In genomic region chr3:71450985-71451560, GRCh38 we compare ENCODE assay signal across 14 cellular contexts.
A peak's percentile ranks its signal among the peaks of the same experiment; 100 is the strongest.
DNase-seq lines count a peak whose midpoint lies in the region; ATAC-seq and TF ChIP-seq lines count a peak whose summit lies in the region.
"Had no signal": no experiment of that assay in that cellular context is flagged by ENCODE, and none has a peak within 500 bp of the region (broad histone marks: within the 10 kb centered on the region; RNA-seq: fewer than 3 reads in every experiment).

No MANE protein-coding gene starts in this region.

- H3K27me3 ChIP-seq in CD4-positive, alpha-beta T cell (ENCODE audit: control insufficient read depth, insufficient read depth, low read length): no peaks in the 10 kb centered on the region
- no peaks in the 10 kb centered on the region for H3K27me3 ChIP-seq in naive thymus-derived CD4-positive, alpha-beta T cell (ENCODE audit: control insufficient read depth in 2 of 2, insufficient read depth in 2 of 2, low read length in 2 of 2)
- H3K27me3 ChIP-seq in mammary epithelial cell (ENCODE audit: insufficient read depth, low read length): no peaks in the 10 kb centered on the region
- H3K27me3 ChIP-seq: heart left ventricle, thyroid gland had no signal

- H3K4me1 Mint-ChIP-seq in CD4-positive, alpha-beta T cell (ENCODE audit: low read depth): peaks cover 100% of the 10 kb centered on the region
- H3K4me1 Mint-ChIP-seq in activated T-helper 17 cell treated with anti-CD3 and anti-CD28 coated beads, Interleukin-2, amount 50 U/mL, for 72 hours: peaks cover 75% of the 10 kb centered on the region
- peaks cover 68 to 100% (median 97%) of the 10 kb centered on the region in 7 donors for H3K4me1 Mint-ChIP-seq in naive thymus-derived CD4-positive, alpha-beta T cell

- no peak for TF ChIP-seq CTCF in CD4-positive, alpha-beta T cell (IDR thresholded peaks at IDR 0.05)
- TF ChIP-seq CTCF in HEK293 (tag by site-specific recombination; IDR thresholded peaks at IDR 0.05) (no peak), mammary epithelial cell (conservative IDR thresholded peaks at IDR 0.05 in 1 of 2, IDR thresholded peaks at IDR 0.05 in 1 of 2; ENCODE audit: extremely low read depth in 1 of 2, insufficient read depth in 1 of 2, low read depth in 1 of 2, low read length in 2 of 2) (no peak)

- intact Hi-C loops in CD4-positive, alpha-beta T cell (cut with DNase I, micrococcal nuclease): loop anchor here (5.0 kb wide), 2 partner anchors 34 to 46 kb away; no protein-coding TSS in a partner anchor
- intact Hi-C loops in naive thymus-derived CD4-positive, alpha-beta T cell (cut with micrococcal nuclease): loop anchor here in 1 of 2 donors (1.0 kb wide), 1 partner anchor 8 kb away; no protein-coding TSS in a partner anchor
- intact Hi-C loops in mammary epithelial cell (cut with micrococcal nuclease): no loop called here

- dilution Hi-C loops in mammary epithelial cell (cut with HindIII; ENCODE audit: low sequenced_read_pairs): no loop called here

- no peaks in the 10 kb centered on the region for H4K20me1 ChIP-seq in mammary epithelial cell (ENCODE audit: insufficient read depth, low read length)

- H3K27ac ChIP-seq in CD4-positive, alpha-beta T cell (ENCODE audit: low read depth, low read length): peak overlapping the region; percentile 78
- no peak overlapping the region for H3K27ac ChIP-seq in HEK293 (ENCODE audit: extremely low read depth, low read depth, low read length)
- H3K27ac ChIP-seq in naive thymus-derived CD4-positive, alpha-beta T cell (ENCODE audit: low read depth, low read length): peak overlapping the region; percentile 90
- H3K27ac ChIP-seq in mammary epithelial cell (ENCODE audit: insufficient read depth, low read depth, low read length): no peak overlapping the region
- H3K27ac ChIP-seq: heart left ventricle, thyroid gland had no signal

- no peak overlapping the region for H3K4me2 ChIP-seq in mammary epithelial cell (ENCODE audit: insufficient read depth, low read depth, low read length)

- no peak overlapping the region for H3K9ac ChIP-seq in mammary epithelial cell (ENCODE audit: insufficient read depth, low read length)

- H3K36me3 ChIP-seq in HEK293 (ENCODE audit: control insufficient read depth in 2 of 2, insufficient read depth in 1 of 2, low read length in 2 of 2): no peaks in the 10 kb centered on the region
- H3K36me3 ChIP-seq in naive thymus-derived CD4-positive, alpha-beta T cell (ENCODE audit: control insufficient read depth in 2 of 3, insufficient read depth in 3 of 3, low read length in 3 of 3): no peaks in the 10 kb centered on the region
- no peaks in the 10 kb centered on the region for H3K36me3 ChIP-seq in mammary epithelial cell (ENCODE audit: insufficient read depth, low read length)
- H3K36me3 ChIP-seq: heart left ventricle, thyroid gland had no signal

- no peak for DNase-seq in CD4-positive, alpha-beta T cell
- peak in 6 of 9 donors; percentile 39 to 69 (median 64) for DNase-seq in naive thymus-derived CD4-positive, alpha-beta T cell
- no peak for DNase-seq in mammary epithelial cell
- no peak for DNase-seq in activated CD4-positive, CD25-positive, alpha-beta regulatory T cell (lab: John Stamatoyannopoulos, UW)
- DNase-seq: Calu3, heart left ventricle, left cardiac atrium, NCI-H1092, thyroid gland had no signal

- no peak overlapping the region for H2AFZ ChIP-seq in mammary epithelial cell (ENCODE audit: low read depth, low read length)

- H3K4me1 ChIP-seq in HEK293 (ENCODE audit: control insufficient read depth, insufficient read depth, low read length) (no peaks in the 10 kb centered on the region), mammary epithelial cell (ENCODE audit: insufficient read depth, low read length) (peaks cover 23% of the 10 kb centered on the region)
- H3K4me1 ChIP-seq in naive thymus-derived CD4-positive, alpha-beta T cell (ENCODE audit: control insufficient read depth in 2 of 2, insufficient read depth in 2 of 2, low read length in 2 of 2): peaks cover 89 to 100% of the 10 kb centered on the region in 2 donors

- 62% methylated on average over 5 of the region's 5 CpGs for WGBS in mammary epithelial cell (ENCODE audit: low coverage, missing lambda C conversion rate)

- H3K36me3 Mint-ChIP-seq in CD4-positive, alpha-beta T cell (ENCODE audit: low read depth): peaks cover 4% of the 10 kb centered on the region
- no peaks in the 10 kb centered on the region for H3K36me3 Mint-ChIP-seq in activated T-helper 17 cell treated with anti-CD3 and anti-CD28 coated beads, Interleukin-2, amount 50 U/mL, for 72 hours (ENCODE audit: low read depth)
- peaks cover 0 to 23% (median 3%) of the 10 kb centered on the region in 5 donors for H3K36me3 Mint-ChIP-seq in naive thymus-derived CD4-positive, alpha-beta T cell

- no peaks in the 10 kb centered on the region for H3K9me3 ChIP-seq in CD4-positive, alpha-beta T cell (ENCODE audit: control insufficient read depth, low read length)
- H3K9me3 ChIP-seq in HEK293 (ENCODE audit: control insufficient read depth, insufficient read depth, low read depth, low read length): no peaks in the 10 kb centered on the region
- no peaks in the 10 kb centered on the region for H3K9me3 ChIP-seq in naive thymus-derived CD4-positive, alpha-beta T cell (ENCODE audit: control insufficient read depth in 2 of 3, low read length in 3 of 3)
- no peaks in the 10 kb centered on the region for H3K9me3 ChIP-seq in mammary epithelial cell (replicated peaks; ENCODE audit: insufficient read depth, low read length)
- H3K9me3 ChIP-seq: heart left ventricle, thyroid gland had no signal

- ATAC-seq in CD4-positive, alpha-beta T cell (ENCODE audit: poor library complexity): peak; percentile 28
- no peak for ATAC-seq in activated T-helper 17 cell treated with anti-CD3 and anti-CD28 coated beads, Interleukin-2, amount 50 U/mL, for 72 hours (replicated peaks)
- peak; percentile 56 for ATAC-seq in naive thymus-derived CD4-positive, alpha-beta T cell
- ATAC-seq in HG02970 (IDR thresholded peaks at IDR 0.05; ENCODE audit: low FRiP score, unreplicated experiment): no peak
- ATAC-seq: HCT116, left cardiac atrium had no signal

- H3K4me3 Mint-ChIP-seq in CD4-positive, alpha-beta T cell: peak overlapping the region; percentile 65
- H3K4me3 Mint-ChIP-seq in activated T-helper 17 cell treated with anti-CD3 and anti-CD28 coated beads, Interleukin-2, amount 50 U/mL, for 72 hours: peak overlapping the region; percentile 80
- peak overlapping the region; percentile 61 to 85 (median 76) for H3K4me3 Mint-ChIP-seq in naive thymus-derived CD4-positive, alpha-beta T cell

- H3K9me3 Mint-ChIP-seq in CD4-positive, alpha-beta T cell: no peaks in the 10 kb centered on the region
- H3K9me3 Mint-ChIP-seq in activated T-helper 17 cell treated with anti-CD3 and anti-CD28 coated beads, Interleukin-2, amount 50 U/mL, for 72 hours: no peaks in the 10 kb centered on the region
- peaks cover 0 to 2% (median 0%) of the 10 kb centered on the region in 11 donors for H3K9me3 Mint-ChIP-seq in naive thymus-derived CD4-positive, alpha-beta T cell

- peak overlapping the region; percentile 94 for H3K27ac Mint-ChIP-seq in CD4-positive, alpha-beta T cell
- H3K27ac Mint-ChIP-seq in activated T-helper 17 cell treated with anti-CD3 and anti-CD28 coated beads, Interleukin-2, amount 50 U/mL, for 72 hours: peak overlapping the region; percentile 76
- peak overlapping the region; percentile 84 to 99 (median 97) for H3K27ac Mint-ChIP-seq in naive thymus-derived CD4-positive, alpha-beta T cell

- H3K4me3 ChIP-seq in HEK293 (ENCODE audit: low read depth, low read length) (no peak overlapping the region), mammary epithelial cell (replicated peaks in 1 of 3; ENCODE audit: insufficient read depth in 1 of 3, low read depth in 2 of 3, low read length in 3 of 3) (no peak overlapping the region)
- H3K4me3 ChIP-seq in naive thymus-derived CD4-positive, alpha-beta T cell (ENCODE audit: low read length): peak overlapping the region; percentile 11
- H3K4me3 ChIP-seq: heart left ventricle, skin epidermis, thyroid gland had no signal

- POLR2A ChIA-PET in CD4-positive, alpha-beta T cell (lab: Charles Lee): interaction anchor here (1.0 to 3.1 kb wide), 8 partner anchors 10 to 132 kb away, joined by 3 to 12 read pairs (median 3); partner anchors contain the start of gene FOXP1
- POLR2A ChIA-PET in HEK293 (lab: Yijun Ruan, JAX): no interaction called here
- POLR2A ChIA-PET in naive thymus-derived CD4-positive, alpha-beta T cell (lab: Charles Lee): interaction anchor here (0.6 to 20.4 kb wide), 10 partner anchors 8 to 1304 kb away, joined by 3 to 356 read pairs (median 9); no protein-coding TSS in a partner anchor

- H3K79me2 ChIP-seq in mammary epithelial cell (ENCODE audit: insufficient read depth, low read length): peaks cover 8% of the 10 kb centered on the region

- CTCF ChIA-PET in CD4-positive, alpha-beta T cell (lab: Charles Lee): interaction anchor here (0.8 to 1.6 kb wide), 3 partner anchors 10 to 45 kb away, joined by 3 to 5 read pairs (median 4); no protein-coding TSS in a partner anchor
- CTCF ChIA-PET in HEK293 (lab: Yijun Ruan, JAX) (no interaction called here), mammary epithelial cell (lab: Charles Lee; ENCODE audit: low non-redundant PET) (no interaction called here)
- CTCF ChIA-PET in naive thymus-derived CD4-positive, alpha-beta T cell (lab: Charles Lee): interaction anchor here (1.7 to 4.1 kb wide), 2 partner anchors 9 to 10 kb away, joined by 6 to 17 read pairs; no protein-coding TSS in a partner anchor

- in situ Hi-C loops in mammary epithelial cell (cut with MboI; ENCODE audit: low sequenced_read_pairs in 2 of 2): no loop called here

- H3K27me3 Mint-ChIP-seq in CD4-positive, alpha-beta T cell: no peaks in the 10 kb centered on the region
- H3K27me3 Mint-ChIP-seq in activated T-helper 17 cell treated with anti-CD3 and anti-CD28 coated beads, Interleukin-2, amount 50 U/mL, for 72 hours: no peaks in the 10 kb centered on the region
- H3K27me3 Mint-ChIP-seq in naive thymus-derived CD4-positive, alpha-beta T cell: peaks cover 0 to 3% (median 0%) of the 10 kb centered on the region in 5 donors

- BruUV-seq in mammary epithelial cell (replicated peaks; lab: Mats Ljungman, UMichigan): no TSS peak

TF ChIP-seq in HEK293, 187 proteins besides CTCF, POLR2A, EP300 and RAD21:
- no peak for TF ChIP-seq WT1 (tag by site-specific recombination; IDR thresholded peaks at IDR 0.05)
- TF ChIP-seq, protein P1, sequence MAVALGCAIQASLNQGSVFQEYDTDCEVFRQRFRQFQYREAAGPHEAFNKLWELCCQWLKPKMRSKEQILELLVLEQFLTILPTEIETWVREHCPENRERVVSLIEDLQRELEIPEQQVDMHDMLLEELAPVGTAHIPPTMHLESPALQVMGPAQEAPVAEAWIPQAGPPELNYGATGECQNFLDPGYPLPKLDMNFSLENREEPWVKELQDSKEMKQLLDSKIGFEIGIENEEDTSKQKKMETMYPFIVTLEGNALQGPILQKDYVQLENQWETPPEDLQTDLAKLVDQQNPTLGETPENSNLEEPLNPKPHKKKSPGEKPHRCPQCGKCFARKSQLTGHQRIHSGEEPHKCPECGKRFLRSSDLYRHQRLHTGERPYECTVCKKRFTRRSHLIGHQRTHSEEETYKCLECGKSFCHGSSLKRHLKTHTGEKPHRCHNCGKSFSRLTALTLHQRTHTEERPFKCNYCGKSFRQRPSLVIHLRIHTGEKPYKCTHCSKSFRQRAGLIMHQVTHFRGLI (tag by site-specific recombination; IDR thresholded peaks at IDR 0.05): peak; percentile 86
TF ChIP-seq in HEK293: peak in this region for 1.

Comparison
In these comparisons a context has a peak if more than half of its experiments do, and no peak if none do; other contexts are left out.
1. ATAC-seq: peak in CD4-positive, alpha-beta T cell (single experiment) and naive thymus-derived CD4-positive, alpha-beta T cell (single experiment); none in activated T-helper 17 cell treated with anti-CD3 and anti-CD28 coated beads, Interleukin-2, amount 50 U/mL, for 72 hours (single experiment) and HG02970 (single experiment).
2. DNase-seq: peak in naive thymus-derived CD4-positive, alpha-beta T cell (6 of 9); none in CD4-positive, alpha-beta T cell (0 of 10), mammary epithelial cell (single experiment) and activated CD4-positive, CD25-positive, alpha-beta regulatory T cell (0 of 4).
3. H3K27ac ChIP-seq: peak in CD4-positive, alpha-beta T cell (single experiment) and naive thymus-derived CD4-positive, alpha-beta T cell (single experiment); none in HEK293 (single experiment) and mammary epithelial cell (single experiment).
4. CTCF ChIA-PET loops: an anchor here in CD4-positive, alpha-beta T cell (0.8 to 1.6 kb wide) and naive thymus-derived CD4-positive, alpha-beta T cell (1.7 to 4.1 kb wide); none called in HEK293 and mammary epithelial cell.
5. Peak in every context shown above with its lines, with median percentiles within 50 percentile points of each other: H3K27ac Mint-ChIP-seq and H3K4me3 Mint-ChIP-seq.